ENCODE assay signal across 9 cellular contexts in the genomic region with DNA sequence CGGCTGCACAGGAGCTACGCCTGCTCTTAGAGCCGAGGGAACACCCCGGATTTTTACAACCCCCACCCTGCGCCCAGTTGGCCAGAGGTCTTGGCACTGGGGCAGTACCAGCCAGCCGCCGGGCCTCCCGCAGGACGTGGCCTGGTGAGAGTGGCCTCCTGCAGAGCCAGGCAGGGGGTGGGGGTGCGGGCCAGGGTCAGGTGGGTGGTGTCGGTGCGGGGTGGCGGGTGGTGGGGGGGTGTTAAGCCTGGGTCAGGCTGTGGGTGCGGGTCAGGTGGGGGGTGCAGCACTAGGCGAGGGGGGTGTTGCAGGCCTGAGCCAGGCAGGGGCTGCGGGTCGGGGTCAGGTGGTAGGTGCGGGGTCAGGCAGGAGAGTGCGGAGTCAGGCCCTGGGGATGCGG. TPM values are rescaled to one million over a fixed set of nuclear protein-coding genes. Genes with fewer than 3 reads are reported as not detected.
DNase-seq lines count a peak whose midpoint lies in the region; ATAC-seq and TF ChIP-seq lines count a peak whose summit lies in the region.
"Had no signal": no experiment of that assay in that cellular context is flagged by ENCODE, and none has a peak within 500 bp of the region (broad histone marks: within the 10 kb centered on the region; RNA-seq: fewer than 3 reads in every experiment).

No MANE protein-coding gene starts in this region.

- ATAC-seq in gastrocnemius medialis (no peak), HG03457 (IDR thresholded peaks at IDR 0.05; ENCODE audit: unreplicated experiment) (no peak)

- H3K4me1 ChIP-seq in left ventricle myocardium inferior (peaks cover 22% of the 10 kb centered on the region), gastrocnemius medialis (peaks cover 9 to 14% of the 10 kb centered on the region in 2 donors)

- no peaks in the 10 kb centered on the region for H3K9me3 ChIP-seq in left ventricle myocardium inferior (replicated peaks)
- H3K9me3 ChIP-seq in gastrocnemius medialis = no peaks in the 10 kb centered on the region

- intact Hi-C loops in left ventricle myocardium inferior (cut with micrococcal nuclease) = no loop called here
- intact Hi-C loops in gastrocnemius medialis (cut with DNase I; ENCODE audit: low total_unique reads) = loop anchor here (2.0 kb wide), 1 partner anchor 64 kb away; a partner anchor contains a TSS
- intact Hi-C loops in head of caudate nucleus (cut with DNase I) = no loop called here

- H3K27me3 ChIP-seq in left ventricle myocardium inferior (ENCODE audit: low read depth) = no peaks in the 10 kb centered on the region
- H3K27me3 ChIP-seq in gastrocnemius medialis = no peaks in the 10 kb centered on the region

- peaks cover 4% of the 10 kb centered on the region for H3K36me3 Mint-ChIP-seq in activated CD4-positive, alpha-beta memory T cell treated with anti-CD3 and anti-CD28 coated beads, Interleukin-2, amount 10 ng/mL, durations not matched to agents 7 days and 5 days (ENCODE audit: low read depth)

- no peak for TF ChIP-seq POLR2A in gastrocnemius medialis (IDR thresholded peaks at IDR 0.05)

- in situ Hi-C loops in gastrocnemius medialis (cut with MboI; ENCODE audit: low sequenced_read_pairs in 4 of 4) = no loop called here

- POLR2A ChIA-PET in activated CD4-positive, alpha-beta memory T cell treated with anti-CD3 and anti-CD28 coated beads, Interleukin-2, amount 10 ng/mL, durations not matched to agents 7 days and 5 days (lab: Charles Lee) = interaction anchor here (1.0 to 1.8 kb wide), 6 partner anchors 15 to 22 kb away, joined by 3 to 12 read pairs (median 5); a partner anchor contains a TSS

- H3K36me3 ChIP-seq in left ventricle myocardium inferior = peaks cover 39% of the 10 kb centered on the region
- peaks cover 0 to 25% of the 10 kb centered on the region in 2 donors for H3K36me3 ChIP-seq in gastrocnemius medialis

- peak overlapping the region; percentile 72 for H3K4me3 Mint-ChIP-seq in activated CD4-positive, alpha-beta memory T cell treated with anti-CD3 and anti-CD28 coated beads, Interleukin-2, amount 10 ng/mL, durations not matched to agents 7 days and 5 days

- no peak for TF ChIP-seq CTCF in GM12864 (IDR thresholded peaks at IDR 0.05; ENCODE audit: low read depth, low read length, missing control alignments)
- no peak for TF ChIP-seq CTCF in left ventricle myocardium inferior (IDR thresholded peaks at IDR 0.05; ENCODE audit: borderline replicate concordance)
- no peak for TF ChIP-seq CTCF in gastrocnemius medialis (IDR thresholded peaks at IDR 0.05 in 4 of 5, conservative IDR thresholded peaks at IDR 0.05 in 1 of 5)

- H3K27me3 Mint-ChIP-seq in activated CD4-positive, alpha-beta memory T cell treated with anti-CD3 and anti-CD28 coated beads, Interleukin-2, amount 10 ng/mL, durations not matched to agents 7 days and 5 days = peaks cover 8% of the 10 kb centered on the region

- H3K4me1 Mint-ChIP-seq in activated CD4-positive, alpha-beta memory T cell treated with anti-CD3 and anti-CD28 coated beads, Interleukin-2, amount 10 ng/mL, durations not matched to agents 7 days and 5 days = peaks cover 24% of the 10 kb centered on the region

- H3K9me3 Mint-ChIP-seq in activated CD4-positive, alpha-beta memory T cell treated with anti-CD3 and anti-CD28 coated beads, Interleukin-2, amount 10 ng/mL, durations not matched to agents 7 days and 5 days = no peaks in the 10 kb centered on the region

- H3K4me3 ChIP-seq in GM12864 (ENCODE audit: low read depth, low read length) (peak overlapping the region; percentile 90), left ventricle myocardium inferior (peak overlapping the region; percentile 85), gastrocnemius medialis (peak overlapping the region; percentile 71 to 88 (median 80))

- CTCF ChIA-PET in activated CD4-positive, alpha-beta memory T cell treated with anti-CD3 and anti-CD28 coated beads, Interleukin-2, amount 10 ng/mL, durations not matched to agents 7 days and 5 days (lab: Charles Lee) = no interaction called here

- DNase-seq in GM12864 (ENCODE audit: low read depth) (no peak), left ventricle myocardium inferior (no peak), gastrocnemius medialis (no peak), head of caudate nucleus (no peak), AML-193 (lab: John Stamatoyannopoulos, UW) (no peak)
- DNase-seq in activated CD4-positive, alpha-beta memory T cell treated with anti-CD3 and anti-CD28 coated beads, Interleukin-2, amount 10 ng/mL, durations not matched to agents 7 days and 5 days = no peak
- DNase-seq in stimulated activated CD4-positive, alpha-beta T cell treated with anti-CD3 and anti-CD28 coated beads, Interleukin-15, amount 100 ng/mL, for 24 hours = no peak

- H3K27ac ChIP-seq in left ventricle myocardium inferior (replicated peaks) (no peak overlapping the region), gastrocnemius medialis (peak overlapping the region; percentile 18 to 83 (median 46))

- H3K27ac Mint-ChIP-seq in activated CD4-positive, alpha-beta memory T cell treated with anti-CD3 and anti-CD28 coated beads, Interleukin-2, amount 10 ng/mL, durations not matched to agents 7 days and 5 days = no peak overlapping the region

RNA-seq across cellular contexts. Expression of a gene that starts 0.6 kb away (rescaled TPM):
- total RNA-seq in activated CD4-positive, alpha-beta memory T cell treated with anti-CD3 and anti-CD28 coated beads, Interleukin-2, amount 10 ng/mL, durations not matched to agents 7 days and 5 days = 10 to 100 TPM; 31.3 to 31.6 TPM
- total RNA-seq in left ventricle myocardium inferior (212 TPM), gastrocnemius medialis (100 to 1,000 TPM in 3 of 4 donors, 10 to 100 TPM in 1; 96.7 to 123 (median 106) TPM)

RNA-seq across cellular contexts. Expression of a gene that starts 6.6 kb away (rescaled TPM):
- 1 to 10 TPM; 5.9 to 7.8 TPM for total RNA-seq in activated CD4-positive, alpha-beta memory T cell treated with anti-CD3 and anti-CD28 coated beads, Interleukin-2, amount 10 ng/mL, durations not matched to agents 7 days and 5 days
- total RNA-seq in left ventricle myocardium inferior (2.9 TPM), gastrocnemius medialis (1 to 10 TPM; 4.9 to 7.7 (median 6.7) TPM)

RNA-seq across cellular contexts. Expression of a gene that starts 14.7 kb away (rescaled TPM):
- 10 to 100 TPM; 11.2 to 11.4 TPM for total RNA-seq in activated CD4-positive, alpha-beta memory T cell treated with anti-CD3 and anti-CD28 coated beads, Interleukin-2, amount 10 ng/mL, durations not matched to agents 7 days and 5 days
- total RNA-seq in left ventricle myocardium inferior = 5.1 TPM
- 1 to 10 TPM; 3.2 to 8.9 (median 5.6) TPM for total RNA-seq in gastrocnemius medialis

RNA-seq across cellular contexts. Expression of a gene that starts 21.4 kb away (rescaled TPM):
- 10 to 100 TPM; 41.7 to 42.2 TPM for total RNA-seq in activated CD4-positive, alpha-beta memory T cell treated with anti-CD3 and anti-CD28 coated beads, Interleukin-2, amount 10 ng/mL, durations not matched to agents 7 days and 5 days
- total RNA-seq in left ventricle myocardium inferior (14.0 TPM), gastrocnemius medialis (10 to 100 TPM; 12.2 to 23.9 (median 14.1) TPM)

RNA-seq across cellular contexts. Expression of a gene that starts 25.3 kb away (rescaled TPM):
- not detected for total RNA-seq in activated CD4-positive, alpha-beta memory T cell treated with anti-CD3 and anti-CD28 coated beads, Interleukin-2, amount 10 ng/mL, durations not matched to agents 7 days and 5 days
- total RNA-seq in left ventricle myocardium inferior (not detected), gastrocnemius medialis (1 to 10 TPM in 2 of 4 donors, under 1 TPM in 1, not detected in 1; 0.59 to 1.4 (median 1.1) TPM)
- total RNA-seq: renal cortical epithelial cell had no signal
